2 cellular contexts compared by ENCODE assay signal in genomic region chr17:30696234-30696633, GRCh38.
A peak's percentile ranks its signal among the peaks of the same experiment; 100 is the strongest.
TF ChIP-seq lines count a peak whose summit lies in the region.

No MANE protein-coding gene starts in this region.

TF ChIP-seq in HEK293, 187 proteins besides CTCF, POLR2A, EP300 and RAD21:
- TF ChIP-seq ZNF112 (tag by site-specific recombination; IDR thresholded peaks at IDR 0.05), result no peak
- 0 out of 2 replicates have a peak, but pooled peaks have one; percentile 39 for TF ChIP-seq ZNF580 (tag by site-specific recombination; IDR thresholded peaks at IDR 0.05)
- TF ChIP-seq ZNF280D (tag by site-specific recombination; IDR thresholded peaks at IDR 0.05), result 0 out of 2 replicates have a peak, but pooled peaks have one; percentile 70
- TF ChIP-seq ZNF146 (tag by site-specific recombination; IDR thresholded peaks at IDR 0.05), result peak; percentile 97

TF ChIP-seq in H1, 55 proteins besides CTCF, POLR2A, EP300 and RAD21:
- TF ChIP-seq KDM1A (IDR thresholded peaks at IDR 0.05; ENCODE audit: borderline replicate concordance, low read length) (peak; percentile 26; the same call in 1 of the 2 replicates), NRF1 (IDR thresholded peaks at IDR 0.05; ENCODE audit: low read depth, low read length) (no peak), TBP (IDR thresholded peaks at IDR 0.05; ENCODE audit: low read depth, low read length) (no peak), CHD2 (IDR thresholded peaks at IDR 0.05; ENCODE audit: low read length) (no peak), SIX5 (IDR thresholded peaks at IDR 0.05; ENCODE audit: low read depth, low read length) (no peak), TCF12 (IDR thresholded peaks at IDR 0.05; ENCODE audit: low read depth, low read length) (no peak)
